In the genomic region with DNA sequence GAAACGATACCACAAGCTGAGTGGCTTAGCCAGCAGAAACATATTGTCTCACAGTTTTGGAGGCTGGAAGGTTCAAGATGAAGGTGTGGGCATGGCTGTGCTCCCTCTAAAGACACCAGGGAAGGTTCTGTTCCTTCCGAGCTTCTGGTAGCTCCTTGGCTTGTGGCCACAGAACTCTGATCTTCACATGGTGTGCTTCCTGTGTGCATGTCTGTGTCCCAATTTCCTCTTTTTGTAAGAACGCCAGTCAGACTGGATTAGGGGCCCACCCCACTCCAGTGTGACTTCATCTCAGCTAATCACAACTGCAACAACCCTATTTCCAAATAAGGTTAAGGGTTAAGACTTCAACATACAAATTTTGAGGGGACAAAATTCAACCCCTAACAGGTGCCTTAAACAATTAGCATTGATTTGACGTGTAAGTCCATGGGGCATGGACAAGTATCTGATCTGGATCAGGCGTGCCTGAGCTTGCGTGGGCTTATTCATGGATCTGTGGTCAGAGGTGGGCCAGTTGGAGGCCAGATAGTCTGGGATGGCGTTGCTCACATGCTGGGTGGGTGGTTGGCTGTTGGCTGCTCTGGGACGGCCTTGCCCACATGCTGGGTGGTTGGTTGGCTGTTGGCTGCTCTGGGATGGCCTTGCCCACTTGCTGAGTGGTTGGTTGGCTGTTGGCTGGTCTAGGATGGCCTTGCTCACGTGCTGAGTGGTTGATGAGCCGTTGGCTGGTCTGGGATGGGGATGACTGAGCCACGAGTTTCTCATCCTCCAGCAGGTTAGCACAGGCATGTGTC, we compare ENCODE assay signal across 9 cellular contexts.
DNase-seq lines count a peak whose midpoint lies in the region; ATAC-seq and TF ChIP-seq lines count a peak whose summit lies in the region.
"Had no signal": no experiment of that assay in that cellular context is flagged by ENCODE, and none has a peak within 500 bp of the region (broad histone marks: within the 10 kb centered on the region; RNA-seq: fewer than 3 reads in every experiment).

No MANE protein-coding gene starts in this region.

- no peaks in the 10 kb centered on the region for H3K27me3 Mint-ChIP-seq in activated T-cell treated with anti-CD3 and anti-CD28 coated beads, Interleukin-2, amount 50 U/mL, for 24 hours
- H3K27me3 Mint-ChIP-seq in activated T-cell treated with anti-CD3 and anti-CD28 coated beads, Interleukin-2, amount 50 U/mL, for 72 hours (ENCODE audit: low read depth) = no peaks in the 10 kb centered on the region

- H3K36me3 ChIP-seq in tibial nerve (peaks cover 0 to 19% (median 0%) of the 10 kb centered on the region in 3 donors), mesendoderm (ENCODE audit: control insufficient read depth, insufficient read depth, low read length) (no peaks in the 10 kb centered on the region)

- peak; percentile 84 to 86 for TF ChIP-seq EP300 in tibial nerve (IDR thresholded peaks at IDR 0.05)

- no peak overlapping the region for H2BK5ac ChIP-seq in mesendoderm (ENCODE audit: low read length)

- no peak overlapping the region for H4K8ac ChIP-seq in mesendoderm (ENCODE audit: low read depth, low read length)

- peak in 1 of 2 donors; percentile 24 for TF ChIP-seq POLR2A in tibial nerve (IDR thresholded peaks at IDR 0.05)

- H3K4me3 ChIP-seq in tibial nerve (no peak overlapping the region), mesendoderm (ENCODE audit: low read length) (no peak overlapping the region)
- H3K4me3 ChIP-seq: A549 had no signal

- TF ChIP-seq CTCF in tibial nerve (IDR thresholded peaks at IDR 0.05) = no peak

- peaks cover 93% of the 10 kb centered on the region for H3K36me3 Mint-ChIP-seq in activated T-cell treated with anti-CD3 and anti-CD28 coated beads, Interleukin-2, amount 50 U/mL, for 24 hours (ENCODE audit: low read depth)
- H3K36me3 Mint-ChIP-seq in activated T-cell treated with anti-CD3 and anti-CD28 coated beads, Interleukin-2, amount 50 U/mL, for 72 hours (ENCODE audit: insufficient read depth in 2 of 2) = peaks cover 23 to 52% of the 10 kb centered on the region in 2 donors

- no peak for DNase-seq in activated T-cell treated with anti-CD3 and anti-CD28 coated beads, Interleukin-2, amount 50 U/mL, for 24 hours
- no peak for DNase-seq in activated T-cell treated with anti-CD3 and anti-CD28 coated beads, Interleukin-2, amount 50 U/mL, for 72 hours
- peak in 1 of 2 donors; percentile 78 for DNase-seq in tibial nerve (ENCODE audit: low spot score in 2 of 2)
- no peak for DNase-seq in NCI-H526 (lab: John Stamatoyannopoulos, UW)
- no peak for DNase-seq in mesendoderm

- H3K4me3 Mint-ChIP-seq in activated T-cell treated with anti-CD3 and anti-CD28 coated beads, Interleukin-2, amount 50 U/mL, for 24 hours = no peak overlapping the region
- no peak overlapping the region for H3K4me3 Mint-ChIP-seq in activated T-cell treated with anti-CD3 and anti-CD28 coated beads, Interleukin-2, amount 50 U/mL, for 72 hours

- no peak overlapping the region for H2BK15ac ChIP-seq in mesendoderm (replicated peaks; ENCODE audit: low read depth)

- peak overlapping the region; percentile 78 for H3K27ac Mint-ChIP-seq in activated T-cell treated with anti-CD3 and anti-CD28 coated beads, Interleukin-2, amount 50 U/mL, for 24 hours
- H3K27ac Mint-ChIP-seq in activated T-cell treated with anti-CD3 and anti-CD28 coated beads, Interleukin-2, amount 50 U/mL, for 72 hours = no peak overlapping the region

- no peaks in the 10 kb centered on the region for H3K79me2 ChIP-seq in mesendoderm (ENCODE audit: control insufficient read depth, insufficient read depth, low read length)

- no peak overlapping the region for H3K4me2 ChIP-seq in mesendoderm (ENCODE audit: low read length)
- H3K4me2 ChIP-seq: A549 had no signal

- H3K23ac ChIP-seq in mesendoderm (ENCODE audit: low read length) = no peak overlapping the region

- no peaks in the 10 kb centered on the region for H3K9me3 Mint-ChIP-seq in activated T-cell treated with anti-CD3 and anti-CD28 coated beads, Interleukin-2, amount 50 U/mL, for 24 hours
- no peaks in the 10 kb centered on the region for H3K9me3 Mint-ChIP-seq in activated T-cell treated with anti-CD3 and anti-CD28 coated beads, Interleukin-2, amount 50 U/mL, for 72 hours

- peaks cover 0 to 11% (median 6%) of the 10 kb centered on the region in 4 donors for H3K4me1 ChIP-seq in tibial nerve
- H3K4me1 ChIP-seq in mesendoderm (ENCODE audit: control insufficient read depth, low read depth, low read length) = peaks cover 2% of the 10 kb centered on the region
- H3K4me1 ChIP-seq: A549 had no signal

- H3K27me3 ChIP-seq in layer of hippocampus (ENCODE audit: control insufficient read depth, insufficient read depth, low read length) (no peaks in the 10 kb centered on the region), tibial nerve (no peaks in the 10 kb centered on the region), mesendoderm (ENCODE audit: insufficient read depth, low read length, poor library complexity) (no peaks in the 10 kb centered on the region)

- no peaks in the 10 kb centered on the region for H3K9me3 ChIP-seq in tibial nerve
- H3K9me3 ChIP-seq: A549 had no signal

- ATAC-seq in activated T-cell treated with anti-CD3 and anti-CD28 coated beads, Interleukin-2, amount 50 U/mL, for 72 hours (replicated peaks in 1 of 2) = no peak
- no peak for ATAC-seq in GM21447 (IDR thresholded peaks at IDR 0.05; ENCODE audit: unreplicated experiment)
- ATAC-seq: A549 had no signal

- no peak overlapping the region for H2AK5ac ChIP-seq in mesendoderm (ENCODE audit: low read length)

- no peak overlapping the region for H3K56ac ChIP-seq in mesendoderm (ENCODE audit: low read length)

- 59 to 75% (median 64%) methylated on average over 11 of the region's 11 CpGs for WGBS in adipose tissue, 3 donors
- 64 to 68% methylated on average over 8 to 11 of the region's 11 CpGs for WGBS in tibial nerve, 2 donors
- WGBS in mesendoderm (ENCODE audit: extremely low coverage, insufficient coverage, low lambda C conversion rate) = no CpG with 5 or more reads among the region's 11 CpGs

- peaks cover 90% of the 10 kb centered on the region for H3K4me1 Mint-ChIP-seq in activated T-cell treated with anti-CD3 and anti-CD28 coated beads, Interleukin-2, amount 50 U/mL, for 24 hours (ENCODE audit: low read depth)
- peaks cover 80% of the 10 kb centered on the region for H3K4me1 Mint-ChIP-seq in activated T-cell treated with anti-CD3 and anti-CD28 coated beads, Interleukin-2, amount 50 U/mL, for 72 hours (ENCODE audit: low read depth)

- no peak overlapping the region for H4K5ac ChIP-seq in mesendoderm (ENCODE audit: low read length)

- no peak overlapping the region for H3K18ac ChIP-seq in mesendoderm (ENCODE audit: low read length)

- H3K79me1 ChIP-seq in mesendoderm (ENCODE audit: low read length) = no peaks in the 10 kb centered on the region

- H3K27ac ChIP-seq in adipose tissue (ENCODE audit: low read depth, low read length) (peak overlapping the region; percentile 61), layer of hippocampus (ENCODE audit: low read depth, low read length) (peak overlapping the region; percentile 74), tibial nerve (peak overlapping the region in 3 of 4 donors; percentile 58 to 80 (median 70)), mesendoderm (ENCODE audit: low read depth, low read length) (no peak overlapping the region)
- H3K27ac ChIP-seq: A549 had no signal

- H3K9ac ChIP-seq in mesendoderm (ENCODE audit: low read length) = no peak overlapping the region

- H3K4ac ChIP-seq in mesendoderm (ENCODE audit: low read depth, low read length) = no peak overlapping the region

- no peak overlapping the region for H2BK120ac ChIP-seq in mesendoderm (ENCODE audit: low read depth, low read length)
